Comparison of ENCODE assay signal across 13 cellular contexts in genomic region chr3:152470893-152471292, GRCh38.
"Had no signal": no experiment of that assay in that cellular context is flagged by ENCODE, and none has a peak within 500 bp of the region (broad histone marks: within the 10 kb centered on the region; RNA-seq: fewer than 3 reads in every experiment).

No MANE protein-coding gene starts in this region.

- H3K36me3 ChIP-seq: left ventricle myocardium inferior had no signal

- DNase-seq: caudate nucleus; cortex of kidney; effector memory CD4-positive, alpha-beta T cell; kidney; left ventricle myocardium inferior; mesenchymal stem cell; posterior cingulate gyrus; right cardiac atrium; stimulated activated CD4-positive, alpha-beta T cell treated with anti-CD3 and anti-CD28 coated beads, Interleukin-1b, Interleukin-23, amount 100 ng/mL, for 48 hours; stimulated activated naive CD4-positive, alpha-beta T cell treated with Interleukin-2 at 50 U/mL for 16 hours had no signal

- ATAC-seq: activated CD4-positive, CD25-positive, alpha-beta regulatory T cell treated with anti-CD3 and anti-CD28 coated beads, Interleukin-2, amount 50 U/mL, for 24 hours; gastroesophageal sphincter had no signal

- H3K4me3 Mint-ChIP-seq: T-helper 2 cell treated with Interferon-gamma antibody and Interleukin-4, amounts not matched to agents 5 μg/mL and 100 μg/mL, for 36 hours had no signal

- H3K27ac Mint-ChIP-seq: T-helper 2 cell treated with Interferon-gamma antibody and Interleukin-4, amounts not matched to agents 5 μg/mL and 100 μg/mL, for 36 hours had no signal

- H3K9me3 Mint-ChIP-seq: T-helper 2 cell treated with Interferon-gamma antibody and Interleukin-4, amounts not matched to agents 5 μg/mL and 100 μg/mL, for 36 hours had no signal

- H3K27ac ChIP-seq: gastroesophageal sphincter, left ventricle myocardium inferior had no signal

- H3K27me3 ChIP-seq: gastroesophageal sphincter had no signal

- H3K4me3 ChIP-seq: gastroesophageal sphincter had no signal
